In the genomic region with DNA sequence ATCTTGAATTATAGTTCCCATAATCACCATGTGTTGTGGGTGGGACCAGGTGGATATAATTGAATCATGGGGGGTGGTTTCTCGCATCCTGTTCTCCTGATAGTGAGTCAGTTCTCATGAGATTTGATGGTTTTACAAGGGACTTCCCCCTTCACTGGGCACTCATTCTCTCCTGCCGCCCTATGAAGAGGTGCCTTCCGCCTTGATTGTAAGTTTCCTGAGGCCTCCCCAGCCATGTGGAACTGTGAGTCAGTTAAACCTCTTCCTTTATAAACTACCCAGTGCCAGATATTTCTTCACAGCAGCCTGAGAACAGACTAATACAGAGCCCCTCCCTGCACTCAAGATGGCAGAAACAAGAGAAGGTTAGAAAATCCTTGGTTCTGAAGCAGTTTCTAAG, we compare ENCODE assay signal across 17 cellular contexts. TPM values are rescaled to one million over a fixed set of nuclear protein-coding genes. Genes with fewer than 3 reads are reported as not detected.
DNase-seq lines count a peak whose midpoint lies in the region; ATAC-seq and TF ChIP-seq lines count a peak whose summit lies in the region.
"Had no signal": no experiment of that assay in that cellular context is flagged by ENCODE, and none has a peak within 500 bp of the region (broad histone marks: within the 10 kb centered on the region; RNA-seq: fewer than 3 reads in every experiment).

No MANE protein-coding gene starts in this region.

- TF ChIP-seq EP300 in stomach (IDR thresholded peaks at IDR 0.05): no peak

- peaks cover 69 to 75% (median 71%) of the 10 kb centered on the region in 11 experiments for H3K9me3 ChIP-seq in BLaER1 treated with 17β-estradiol and CSF1 and Interleukin-3, amounts not matched to agents 10 nM and 100 nM (replicated peaks in 1 of 11)
- H3K9me3 ChIP-seq in mucosa of descending colon (no peaks in the 10 kb centered on the region), stomach (no peaks in the 10 kb centered on the region)
- H3K9me3 ChIP-seq: gastroesophageal sphincter had no signal

- DNase-seq in GM12865 (ENCODE audit: low read depth) (peak; percentile 39), mucosa of descending colon (no peak), nucleus accumbens (lab: John Stamatoyannopoulos, UW) (no peak), stomach (no peak), hepatic stellate cell (ENCODE audit: low spot score) (no peak)
- peak; percentile 36 to 42 for DNase-seq in activated T-cell treated with anti-CD3 and anti-CD28 coated beads, Interleukin-2, amount 50 U/mL, for 48 hours
- DNase-seq: activated effector memory CD4-positive, alpha-beta T cell treated with anti-CD3 and anti-CD28 coated beads, Interleukin-2, amount 50 U/mL, for 16 hours; DMS79 treated with DMSO at 0.1 percent for 48 hours; endodermal cell; NCI-H2029; NCI-H526; trophoblast cell had no signal

- 76 to 86% (median 81%) methylated on average over 3 of the region's 3 CpGs for WGBS in stomach, 5 donors

- intact Hi-C loops in mucosa of descending colon (cut with DNase I, micrococcal nuclease) (no loop called here), stomach (cut with DNase I; ENCODE audit: low total_unique reads) (loop anchor here (5.0 kb wide), 1 partner anchor 117 kb away; no protein-coding TSS in a partner anchor)

- peak overlapping the region in 8 of 11 experiments; percentile 4 to 55 (median 22); a peak in 12 of 22 replicates for H3K4me2 ChIP-seq in BLaER1 treated with 17β-estradiol and CSF1 and Interleukin-3, amounts not matched to agents 10 nM and 100 nM

- peaks cover 30 to 51% (median 45%) of the 10 kb centered on the region in 11 experiments for H3K36me3 ChIP-seq in BLaER1 treated with 17β-estradiol and CSF1 and Interleukin-3, amounts not matched to agents 10 nM and 100 nM
- H3K36me3 ChIP-seq in mucosa of descending colon (ENCODE audit: low read depth): no peaks in the 10 kb centered on the region
- H3K36me3 ChIP-seq in stomach: peaks cover 15 to 32% (median 28%) of the 10 kb centered on the region in 4 donors

- peak overlapping the region in 9 of 11 experiments; percentile 55 to 80 (median 59); a peak in 18 of 22 replicates for H3K27ac ChIP-seq in BLaER1 treated with 17β-estradiol and CSF1 and Interleukin-3, amounts not matched to agents 10 nM and 100 nM
- no peak overlapping the region for H3K27ac ChIP-seq in stomach
- H3K27ac ChIP-seq: gastroesophageal sphincter, parathyroid adenoma had no signal

- H3K9ac ChIP-seq in BLaER1 treated with 17β-estradiol and CSF1 and Interleukin-3, amounts not matched to agents 10 nM and 100 nM: peak overlapping the region in 2 of 11 experiments; percentile 0 to 51; a peak in 2 of 22 replicates
- H3K9ac ChIP-seq: parathyroid adenoma had no signal

- peak; percentile 30 for ATAC-seq in mucosa of descending colon
- ATAC-seq: gastroesophageal sphincter had no signal

- H3K4me3 ChIP-seq in BLaER1 treated with 17β-estradiol and CSF1 and Interleukin-3, amounts not matched to agents 10 nM and 100 nM: peak overlapping the region in 4 of 10 experiments; percentile 9 to 29 (median 19); a peak in 3 of 20 replicates
- H3K4me3 ChIP-seq in GM12865 (ENCODE audit: low read depth, low read length) (no peak overlapping the region), mucosa of descending colon (no peak overlapping the region), stomach (no peak overlapping the region)
- H3K4me3 ChIP-seq: gastroesophageal sphincter had no signal

- peaks cover 10 to 42% (median 24%) of the 10 kb centered on the region in 10 experiments for H3K4me1 ChIP-seq in BLaER1 treated with 17β-estradiol and CSF1 and Interleukin-3, amounts not matched to agents 10 nM and 100 nM
- peaks cover 8% of the 10 kb centered on the region for H3K4me1 ChIP-seq in mucosa of descending colon (ENCODE audit: low read depth)
- peaks cover 0 to 10% (median 7%) of the 10 kb centered on the region in 4 donors for H3K4me1 ChIP-seq in stomach
- H3K4me1 ChIP-seq: parathyroid adenoma had no signal

- no peaks in the 10 kb centered on the region for H3K27me3 ChIP-seq in BLaER1 treated with 17β-estradiol and CSF1 and Interleukin-3, amounts not matched to agents 10 nM and 100 nM
- no peaks in the 10 kb centered on the region for H3K27me3 ChIP-seq in stomach
- H3K27me3 ChIP-seq: gastroesophageal sphincter had no signal

- no peak for TF ChIP-seq POLR2A in stomach (IDR thresholded peaks at IDR 0.05)

- H4K20me1 ChIP-seq in BLaER1 treated with 17β-estradiol and CSF1 and Interleukin-3, amounts not matched to agents 10 nM and 100 nM: no peaks in the 10 kb centered on the region

- TF ChIP-seq CTCF in GM12865 (IDR thresholded peaks at IDR 0.05; ENCODE audit: insufficient read depth, low read depth, low read length, missing control alignments) (no peak), mucosa of descending colon (IDR thresholded peaks at IDR 0.05) (no peak), stomach (IDR thresholded peaks at IDR 0.05) (no peak)

RNA-seq across cellular contexts. Expression of a gene that starts 26.4 kb away (rescaled TPM):
- total RNA-seq in mucosa of descending colon (10 to 100 TPM; 34.3 to 66.6 (median 37.5) TPM), stomach (100 to 1,000 TPM in 1 of 5 donors, 10 to 100 TPM in 4; 13.6 to 103 (median 53.7) TPM)
- 10 to 100 TPM; 10.1 to 22.5 (median 18.5) TPM for polyA plus RNA-seq in stomach

RNA-seq across cellular contexts. Expression of a gene that starts 26.5 kb away (rescaled TPM):
- total RNA-seq in mucosa of descending colon: under 1 TPM in 1 of 3 donors, not detected in 2; 0.20 TPM
- under 1 TPM in 1 of 5 donors, not detected in 4; 0.55 TPM for total RNA-seq in stomach
- polyA plus RNA-seq in stomach: under 1 TPM in 1 of 3 donors, not detected in 2; 0.05 TPM
- total RNA-seq: cardiac septum, endodermal cell, gastroesophageal sphincter had no signal
- polyA plus RNA-seq: CD14-positive monocyte had no signal

RNA-seq across cellular contexts. Expression of a gene that starts 34.2 kb away (rescaled TPM):
- 1 to 10 TPM; 2.2 to 6.4 (median 2.9) TPM for total RNA-seq in mucosa of descending colon
- total RNA-seq in stomach: 1 to 10 TPM in 1 of 5 donors, under 1 TPM in 1, not detected in 3; 0.18 to 8.7 TPM
- polyA plus RNA-seq in stomach: under 1 TPM in 1 of 3 donors, not detected in 2; 0.10 TPM
- polyA plus RNA-seq: CD14-positive monocyte had no signal

RNA-seq across cellular contexts. Expression of a gene that starts 48.7 kb away (rescaled TPM):
- 10 to 100 TPM; 20.9 to 55.3 (median 46.2) TPM for total RNA-seq in mucosa of descending colon
- 1 to 10 TPM in 2 of 5 donors, not detected in 3; 2.8 to 9.0 TPM for total RNA-seq in stomach
- under 1 TPM; 0.23 to 0.61 (median 0.31) TPM for polyA plus RNA-seq in stomach
- total RNA-seq: cardiac septum, gastroesophageal sphincter had no signal
- polyA plus RNA-seq: CD14-positive monocyte had no signal

Comparison
In these comparisons a context has a peak if more than half of its experiments do, and no peak if none do; other contexts are left out.
1. H3K27ac ChIP-seq: peak in BLaER1 treated with 17β-estradiol and CSF1 and Interleukin-3, amounts not matched to agents 10 nM and 100 nM (9 of 11); none in stomach (0 of 5).
2. DNase-seq: peak in GM12865 (single experiment) and activated T-cell treated with anti-CD3 and anti-CD28 coated beads, Interleukin-2, amount 50 U/mL, for 48 hours (2 of 2); none in mucosa of descending colon (0 of 3), nucleus accumbens (0 of 56), stomach (single experiment) and hepatic stellate cell (single experiment).